ENCODE assay signal across 8 cellular contexts in the genomic region with DNA sequence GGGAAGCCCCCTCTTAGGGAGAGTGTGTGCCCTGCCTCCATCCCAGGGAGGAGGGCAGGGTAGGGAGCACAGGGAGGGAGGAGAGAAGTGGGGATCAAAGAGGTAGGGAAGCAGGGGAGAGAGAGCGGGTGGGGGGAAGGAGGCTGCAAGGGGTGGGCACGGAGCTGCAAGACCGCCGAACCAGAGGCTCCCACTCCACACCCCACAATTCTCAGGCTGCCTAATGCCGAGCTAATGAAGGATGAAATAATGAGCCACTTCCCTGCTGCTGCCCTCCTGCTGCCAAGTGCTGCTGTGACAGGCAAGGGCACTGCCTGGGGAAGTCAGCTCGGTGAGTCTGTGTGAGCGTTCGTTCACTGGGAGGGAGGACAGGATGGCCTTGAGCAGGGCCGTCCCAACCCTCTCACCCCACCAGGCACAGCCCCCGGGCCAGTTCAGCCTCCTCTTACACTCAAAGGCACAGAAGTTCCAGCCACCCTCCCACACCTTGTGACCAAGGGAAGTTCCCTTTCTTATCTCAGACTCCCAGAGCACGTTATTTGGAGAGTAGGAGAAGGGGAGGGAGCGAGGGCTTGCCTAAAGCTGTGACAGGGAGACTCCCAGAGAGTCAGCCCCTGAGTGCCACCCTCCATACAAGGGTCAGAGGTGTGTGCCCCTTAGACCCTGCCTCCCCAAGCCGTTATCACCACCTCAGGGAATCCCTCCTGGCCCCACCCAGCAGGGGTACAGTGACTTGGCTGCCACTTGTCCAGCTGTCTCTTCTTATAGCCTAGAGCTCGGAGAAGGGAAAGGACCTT. TPM values are rescaled to one million over a fixed set of nuclear protein-coding genes. Genes with fewer than 3 reads are reported as not detected.
DNase-seq lines count a peak whose midpoint lies in the region; ATAC-seq, FAIRE-seq and TF ChIP-seq lines count a peak whose summit lies in the region.

No MANE protein-coding gene starts in this region.

- H4K20me1 ChIP-seq in Karpas-422 (ENCODE audit: insufficient read depth, low read depth, low read length): peaks cover 3% of the 10 kb centered on the region; the same call in 1 of the 2 replicates

- H3K27ac ChIP-seq in Karpas-422 (ENCODE audit: low read length) (no peak overlapping the region), lung (ENCODE audit: low read depth in 1 of 2, low read length in 1 of 2) (peak overlapping the region; percentile 37 to 43)

- H3K36me3 ChIP-seq in Karpas-422 (ENCODE audit: insufficient read depth, low read length): no peaks in the 10 kb centered on the region
- H3K36me3 ChIP-seq in lung (ENCODE audit: control insufficient read depth in 2 of 2, insufficient read depth in 2 of 2, low read length in 2 of 2): peaks cover 0 to 5% of the 10 kb centered on the region in 2 donors

- H3K79me2 ChIP-seq in Karpas-422 (ENCODE audit: low read length): no peaks in the 10 kb centered on the region

- H3K9me3 ChIP-seq in Karpas-422 (ENCODE audit: low read length) (no peaks in the 10 kb centered on the region), lung (ENCODE audit: control insufficient read depth in 2 of 2, insufficient read depth in 1 of 2, low read length in 1 of 2) (no peaks in the 10 kb centered on the region)

- 16 to 25% methylated on average over 14 of the region's 14 CpGs for WGBS in lung, 2 donors

- TF ChIP-seq CTCF in D721Med (IDR thresholded peaks at IDR 0.05; ENCODE audit: insufficient read depth, missing control alignments) (peak; percentile 14), cardiac fibroblast (IDR thresholded peaks at IDR 0.05; ENCODE audit: low read depth, low read length) (peak; percentile 21), lung (IDR thresholded peaks at IDR 0.05; ENCODE audit: control extremely low read depth, extremely low read depth) (no peak)

- H3K4me1 ChIP-seq in Karpas-422 (ENCODE audit: low read length) (no peaks in the 10 kb centered on the region), lung (ENCODE audit: control insufficient read depth in 2 of 2, insufficient read depth in 2 of 2, low read length in 2 of 2) (peaks cover 0 to 6% of the 10 kb centered on the region in 2 donors)

- H3K27me3 ChIP-seq in Karpas-422 (ENCODE audit: low read length) (no peaks in the 10 kb centered on the region), lung (ENCODE audit: control insufficient read depth, insufficient read depth) (no peaks in the 10 kb centered on the region)

- no peak overlapping the region for H3K9ac ChIP-seq in Karpas-422 (ENCODE audit: low read length)

- H3K9me2 ChIP-seq in Karpas-422 (replicated peaks; ENCODE audit: insufficient read depth, low read length): no peaks in the 10 kb centered on the region

- DNase-seq in D721Med (ENCODE audit: insufficient read length, low spot score): no peak
- DNase-seq in Karpas-422: peak; percentile 52
- DNase-seq in cardiac fibroblast (ENCODE audit: low read depth in 2 of 2): peak; percentile 32 to 45
- DNase-seq in lung (ENCODE audit: low spot score): peak; percentile 40
- DNase-seq in activated CD4-positive, CD25-positive, alpha-beta regulatory T cell (lab: John Stamatoyannopoulos, UW): no peak
- no peak for DNase-seq in NCI-H2029 treated with DMSO at 0.1 percent for 48 hours (lab: John Stamatoyannopoulos, UW)
- no peak for DNase-seq in SIG-M5 (lab: John Stamatoyannopoulos, UW)

- ATAC-seq in lung (ENCODE audit: insufficient read depth, low FRiP score): peak; percentile 51
- ATAC-seq in GM21367 (IDR thresholded peaks at IDR 0.05; ENCODE audit: unreplicated experiment): no peak

- FAIRE-seq in D721Med (lab: Jason Lieb, UNC): no peak

- H3K4me2 ChIP-seq in Karpas-422 (ENCODE audit: low read depth, low read length, poor library complexity, severe bottlenecking): no peak overlapping the region

- H2AFZ ChIP-seq in Karpas-422 (ENCODE audit: low read length): no peak overlapping the region

- H3K4me3 ChIP-seq in Karpas-422 (ENCODE audit: low read length) (no peak overlapping the region), cardiac fibroblast (replicated peaks in 1 of 2; ENCODE audit: low read depth in 2 of 2, low read length in 2 of 2) (no peak overlapping the region), lung (no peak overlapping the region)

RNA-seq across cellular contexts. Expression of a gene that starts 12.4 kb away (rescaled TPM):
- 1.6 and 8.3 TPM in 2 replicates for total RNA-seq in Karpas-422 (2014; rRNA removed; shearing (Covaris generic); ENCODE audit: low replicate concordance)
- 10 to 100 TPM in 1 of 2 donors, 1 to 10 TPM in 1; 8.7 to 22.3 TPM for total RNA-seq in lung
- 10 to 100 TPM; 12.4 to 14.0 TPM for polyA plus RNA-seq in lung

RNA-seq across cellular contexts. Expression of a gene that starts 16.1 kb away (rescaled TPM):
- total RNA-seq in Karpas-422 (2014; rRNA removed; shearing (Covaris generic); ENCODE audit: low replicate concordance): 2.9 and 8.3 TPM in 2 replicates
- 10 to 100 TPM; 14.5 to 21.5 TPM for total RNA-seq in lung
- polyA plus RNA-seq in lung: 1 to 10 TPM; 6.1 to 8.3 TPM

RNA-seq across cellular contexts. Expression of a gene that starts 21.6 kb away (rescaled TPM):
- total RNA-seq in Karpas-422 (2014; rRNA removed; shearing (Covaris generic); ENCODE audit: low replicate concordance): 30.4 and 42.0 TPM in 2 replicates
- total RNA-seq in lung: 10 to 100 TPM; 61.0 to 72.8 TPM
- polyA plus RNA-seq in lung: 10 to 100 TPM; 19.4 to 41.2 TPM

RNA-seq across cellular contexts. Expression of a gene that starts 54.5 kb away (rescaled TPM):
- 25.5 and 35.4 TPM in 2 replicates for total RNA-seq in Karpas-422 (2014; rRNA removed; shearing (Covaris generic); ENCODE audit: low replicate concordance)
- 10 to 100 TPM; 18.2 to 45.0 TPM for total RNA-seq in lung
- 10 to 100 TPM; 25.0 to 53.6 TPM for polyA plus RNA-seq in lung

Comparison
In these comparisons a context has a peak if more than half of its experiments do, and no peak if none do; other contexts are left out.
1. DNase-seq: peak in Karpas-422 (single experiment), cardiac fibroblast (2 of 2) and lung (single experiment); none in D721Med (single experiment), activated CD4-positive, CD25-positive, alpha-beta regulatory T cell (0 of 4), NCI-H2029 treated with DMSO at 0.1 percent for 48 hours (single experiment) and SIG-M5 (single experiment).